Comparison of ENCODE assay signal across 8 cellular contexts in the genomic region with DNA sequence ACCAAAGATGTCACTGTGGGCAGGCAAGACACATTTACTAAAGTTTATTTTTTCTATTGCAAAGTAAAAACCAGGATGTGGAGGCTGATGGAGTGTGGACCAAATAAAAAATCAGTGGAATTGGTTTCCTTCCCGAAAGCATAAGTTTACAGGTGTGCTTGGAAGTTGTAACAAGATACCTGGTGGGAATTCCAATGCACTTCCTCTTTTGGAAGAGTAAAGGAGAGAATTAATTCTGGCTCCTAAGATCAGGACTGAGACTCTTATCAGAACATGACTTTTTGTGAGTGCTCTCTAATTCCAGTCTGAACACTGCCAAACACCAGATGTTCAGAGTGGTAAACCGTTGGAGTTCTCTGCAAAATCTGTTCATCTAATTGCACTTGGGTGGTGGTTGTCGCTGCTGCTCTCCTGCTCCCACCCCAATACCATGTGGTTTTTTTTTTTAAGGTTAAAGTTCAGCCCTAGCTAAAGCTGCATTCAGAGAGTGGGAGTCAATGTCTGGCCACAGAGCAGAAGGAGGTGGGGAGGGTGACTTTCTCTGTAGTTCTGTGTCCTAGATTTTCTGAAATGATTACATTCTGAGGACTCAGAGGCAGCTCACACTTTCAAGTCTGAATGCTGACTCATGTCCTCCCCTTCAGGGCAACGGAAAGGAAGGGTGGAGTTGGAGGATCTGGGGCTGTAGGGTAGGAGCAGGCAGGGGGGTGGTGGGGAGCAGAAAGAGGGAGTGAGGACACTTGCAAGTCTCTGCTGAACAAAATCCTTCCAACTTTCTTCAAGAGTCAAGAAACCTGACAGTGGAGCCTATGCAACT.
DNase-seq lines count a peak whose midpoint lies in the region; TF ChIP-seq lines count a peak whose summit lies in the region.

No MANE protein-coding gene starts in this region.

- H3K9me3 Mint-ChIP-seq in activated T-helper 2 cell treated with anti-CD3 and anti-CD28 coated beads, Interferon-gamma antibody, Interleukin-2, Interleukin-4, amounts not matched to agents 10 μg/mL and 5 μg/mL and 100 μg/mL, durations not matched to agents 14 hours and 24 hours and 36 hours = peaks cover 13% of the 10 kb centered on the region
- peaks cover 0 to 2% (median 0%) of the 10 kb centered on the region in 6 donors for H3K9me3 Mint-ChIP-seq in immature natural killer cell

- H3K27ac Mint-ChIP-seq in activated T-helper 2 cell treated with anti-CD3 and anti-CD28 coated beads, Interferon-gamma antibody, Interleukin-2, Interleukin-4, amounts not matched to agents 10 μg/mL and 5 μg/mL and 100 μg/mL, durations not matched to agents 14 hours and 24 hours and 36 hours = peak overlapping the region; percentile 78
- H3K27ac Mint-ChIP-seq in immature natural killer cell = peak overlapping the region in 4 of 6 donors; percentile 9 to 73 (median 26)

- DNase-seq in GDM1 (lab: John Stamatoyannopoulos, UW) (peak; percentile 84), HFF-Myc (ENCODE audit: extremely low read depth, low read depth) (peak; percentile 91), NCI-H446 (lab: John Stamatoyannopoulos, UW) (peak; percentile 15 to 58), immature natural killer cell (peak in 1 of 3 donors; percentile 7), NCI-H1417 treated with DMSO at 0.1 percent for 48 hours (lab: John Stamatoyannopoulos, UW) (no peak), NCI-H187 (lab: John Stamatoyannopoulos, UW) (no peak)
- peak; percentile 70 for DNase-seq in activated T-helper 2 cell treated with anti-CD3 and anti-CD28 coated beads, Interferon-gamma antibody, Interleukin-2, Interleukin-4, amounts not matched to agents 10 μg/mL and 5 μg/mL and 100 μg/mL, durations not matched to agents 14 hours and 24 hours and 36 hours (ENCODE audit: low spot score)
- DNase-seq in stimulated activated CD8-positive, alpha-beta memory T cell treated with anti-CD3 and anti-CD28 coated beads, Interleukin-7, amount 100 ng/mL, for 4 hours (ENCODE audit: low read depth in 2 of 2) = peak; percentile 27 to 47

- no peak overlapping the region for H3K4me3 ChIP-seq in HFF-Myc (replicated peaks; ENCODE audit: low read depth, low read length)

- peaks cover 16% of the 10 kb centered on the region for H3K36me3 Mint-ChIP-seq in activated T-helper 2 cell treated with anti-CD3 and anti-CD28 coated beads, Interferon-gamma antibody, Interleukin-2, Interleukin-4, amounts not matched to agents 10 μg/mL and 5 μg/mL and 100 μg/mL, durations not matched to agents 14 hours and 24 hours and 36 hours (ENCODE audit: low read depth)
- H3K36me3 Mint-ChIP-seq in immature natural killer cell = no peaks in the 10 kb centered on the region

- no peak for TF ChIP-seq CTCF in HFF-Myc (IDR thresholded peaks at IDR 0.05; ENCODE audit: low read depth, low read length, missing control alignments)

- peak overlapping the region; percentile 39 for H3K4me3 Mint-ChIP-seq in activated T-helper 2 cell treated with anti-CD3 and anti-CD28 coated beads, Interferon-gamma antibody, Interleukin-2, Interleukin-4, amounts not matched to agents 10 μg/mL and 5 μg/mL and 100 μg/mL, durations not matched to agents 14 hours and 24 hours and 36 hours (ENCODE audit: low read depth)
- peak overlapping the region; percentile 13 to 70 (median 16) for H3K4me3 Mint-ChIP-seq in immature natural killer cell

- H3K27me3 Mint-ChIP-seq in activated T-helper 2 cell treated with anti-CD3 and anti-CD28 coated beads, Interferon-gamma antibody, Interleukin-2, Interleukin-4, amounts not matched to agents 10 μg/mL and 5 μg/mL and 100 μg/mL, durations not matched to agents 14 hours and 24 hours and 36 hours (ENCODE audit: low read depth) = no peaks in the 10 kb centered on the region
- no peaks in the 10 kb centered on the region for H3K27me3 Mint-ChIP-seq in immature natural killer cell (ENCODE audit: low read depth in 3 of 3)

- intact Hi-C loops in activated T-helper 2 cell treated with anti-CD3 and anti-CD28 coated beads, Interferon-gamma antibody, Interleukin-2, Interleukin-4, amounts not matched to agents 10 μg/mL and 5 μg/mL and 100 μg/mL, durations not matched to agents 14 hours and 24 hours and 36 hours (cut with micrococcal nuclease) = loop anchor here (1.0 to 5.0 kb wide), 8 partner anchors 14 to 378 kb away; no protein-coding TSS in a partner anchor

- peaks cover 64% of the 10 kb centered on the region for H3K4me1 Mint-ChIP-seq in activated T-helper 2 cell treated with anti-CD3 and anti-CD28 coated beads, Interferon-gamma antibody, Interleukin-2, Interleukin-4, amounts not matched to agents 10 μg/mL and 5 μg/mL and 100 μg/mL, durations not matched to agents 14 hours and 24 hours and 36 hours (ENCODE audit: low read depth)
- peaks cover 29 to 32% of the 10 kb centered on the region in 2 donors for H3K4me1 Mint-ChIP-seq in immature natural killer cell

Comparison
In these comparisons a context has a peak if more than half of its experiments do, and no peak if none do; other contexts are left out.
1. DNase-seq: peak in GDM1 (single experiment), HFF-Myc (single experiment), NCI-H446 (2 of 2), activated T-helper 2 cell treated with anti-CD3 and anti-CD28 coated beads, Interferon-gamma antibody, Interleukin-2, Interleukin-4, amounts not matched to agents 10 μg/mL and 5 μg/mL and 100 μg/mL, durations not matched to agents 14 hours and 24 hours and 36 hours (single experiment) and stimulated activated CD8-positive, alpha-beta memory T cell treated with anti-CD3 and anti-CD28 coated beads, Interleukin-7, amount 100 ng/mL, for 4 hours (2 of 2); none in NCI-H1417 treated with DMSO at 0.1 percent for 48 hours (single experiment) and NCI-H187 (0 of 2).